ENCODE assay signal across 9 cellular contexts in genomic region chr2:31980674-31981356, GRCh38. TPM values are rescaled to one million over a fixed set of nuclear protein-coding genes. Genes with fewer than 3 reads are reported as not detected.
DNase-seq lines count a peak whose midpoint lies in the region; ATAC-seq and TF ChIP-seq lines count a peak whose summit lies in the region.
"Had no signal": no experiment of that assay in that cellular context is flagged by ENCODE, and none has a peak within 500 bp of the region (broad histone marks: within the 10 kb centered on the region; RNA-seq: fewer than 3 reads in every experiment).

No MANE protein-coding gene starts in this region.

- no peak for TF ChIP-seq POLR2A in uterus (IDR thresholded peaks at IDR 0.05)

- no peaks in the 10 kb centered on the region for H3K4me1 ChIP-seq in uterus

- peaks cover 6 to 14% of the 10 kb centered on the region in 2 donors for H3K36me3 Mint-ChIP-seq in activated naive CD4-positive, alpha-beta T cell treated with anti-CD3 and anti-CD28 coated beads, Interleukin-2, amount 50 U/mL, for 72 hours

- H3K27ac ChIP-seq in uterus: no peak overlapping the region
- H3K27ac ChIP-seq: 22Rv1 had no signal

- no peaks in the 10 kb centered on the region for H3K9me3 ChIP-seq in uterus

- peaks cover 0 to 5% of the 10 kb centered on the region in 2 donors for H3K9me3 Mint-ChIP-seq in activated naive CD4-positive, alpha-beta T cell treated with anti-CD3 and anti-CD28 coated beads, Interleukin-2, amount 50 U/mL, for 72 hours

- intact Hi-C loops in uterus (cut with DNase I; ENCODE audit: low total_unique reads): no loop called here

- H3K27me3 ChIP-seq in uterus: no peaks in the 10 kb centered on the region

- H3K27ac Mint-ChIP-seq in activated naive CD4-positive, alpha-beta T cell treated with anti-CD3 and anti-CD28 coated beads, Interleukin-2, amount 50 U/mL, for 72 hours: no peak overlapping the region

- ATAC-seq in GM21576 (IDR thresholded peaks at IDR 0.05; ENCODE audit: unreplicated experiment): peak; percentile 98
- ATAC-seq in activated naive CD4-positive, alpha-beta T cell treated with anti-CD3 and anti-CD28 coated beads, Interleukin-2, amount 50 U/mL, for 72 hours: peak; percentile 33 to 71

- H3K4me3 ChIP-seq in uterus: no peak overlapping the region

- DNase-seq in DMS53 (lab: John Stamatoyannopoulos, UW): peak; percentile 12
- DNase-seq in DMS53 treated with DMSO at 0.1 percent for 48 hours (lab: John Stamatoyannopoulos, UW; ENCODE audit: unreplicated experiment): no peak
- DNase-seq in HT1080 (ENCODE audit: low read depth): peak; percentile 18
- no peak for DNase-seq in activated naive CD4-positive, alpha-beta T cell treated with anti-CD3 and anti-CD28 coated beads, Interleukin-2, amount 50 U/mL, for 72 hours (ENCODE audit: low spot score in 2 of 2)
- DNase-seq in lung microvascular endothelial cell (ENCODE audit: low read depth in 2 of 2): peak; percentile 56 to 63
- no peak for DNase-seq in uterus
- DNase-seq in NCI-H748 treated with DMSO at 0.1 percent for 48 hours (lab: John Stamatoyannopoulos, UW): no peak

- H3K36me3 ChIP-seq in uterus: no peaks in the 10 kb centered on the region

- no peak for TF ChIP-seq CTCF in uterus (IDR thresholded peaks at IDR 0.05)

RNA-seq across cellular contexts. Expression of gene MEMO1, which starts 30.0 kb away (rescaled TPM):
- 48.9 and 64.5 TPM in 2 replicates for total RNA-seq in HT1080 (2014; rRNA removed; shearing (Covaris generic))
- polyA plus RNA-seq in HT1080 (2015; cell fraction: cytosol; rRNA removed): 65.9 and 68.1 TPM in 2 replicates
- 41.6 and 57.0 TPM in 2 replicates for polyA plus RNA-seq in HT1080 (2015; cell fraction: nucleus; rRNA removed)
- total RNA-seq in activated naive CD4-positive, alpha-beta T cell treated with anti-CD3 and anti-CD28 coated beads, Interleukin-2, amount 50 U/mL, for 72 hours: 10 to 100 TPM; 51.0 to 56.6 TPM
- total RNA-seq in lung microvascular endothelial cell (29.4 and 30.6 TPM in 2 replicates), uterus (10 to 100 TPM in 3 of 4 donors, 1 to 10 TPM in 1; 7.9 to 51.1 (median 23.3) TPM)

RNA-seq across cellular contexts. Expression of gene DPY30, which starts 58.8 kb away (rescaled TPM):
- 61.8 and 62.9 TPM in 2 replicates for total RNA-seq in HT1080 (2014; rRNA removed; shearing (Covaris generic))
- polyA plus RNA-seq in HT1080 (2015; cell fraction: cytosol; rRNA removed): 93.4 and 117 TPM in 2 replicates
- polyA plus RNA-seq in HT1080 (2015; cell fraction: nucleus; rRNA removed): 50.9 and 51.4 TPM in 2 replicates
- 10 to 100 TPM; 63.1 to 66.8 TPM for total RNA-seq in activated naive CD4-positive, alpha-beta T cell treated with anti-CD3 and anti-CD28 coated beads, Interleukin-2, amount 50 U/mL, for 72 hours
- total RNA-seq in lung microvascular endothelial cell: 48.6 and 51.2 TPM in 2 replicates
- total RNA-seq in uterus: 100 to 1,000 TPM in 1 of 4 donors, 10 to 100 TPM in 3; 37.1 to 165 (median 43.4) TPM

Comparison
In these comparisons a context has a peak if more than half of its experiments do, and no peak if none do; other contexts are left out.
1. DNase-seq: peak in DMS53 (single experiment), HT1080 (single experiment) and lung microvascular endothelial cell (2 of 2); none in DMS53 treated with DMSO at 0.1 percent for 48 hours (single experiment), activated naive CD4-positive, alpha-beta T cell treated with anti-CD3 and anti-CD28 coated beads, Interleukin-2, amount 50 U/mL, for 72 hours (0 of 2), uterus (0 of 2) and NCI-H748 treated with DMSO at 0.1 percent for 48 hours (single experiment).